22 cellular contexts compared by ENCODE assay signal in genomic region chr2:165905269-165905668, GRCh38. TPM values are rescaled to one million over a fixed set of nuclear protein-coding genes. Genes with fewer than 3 reads are reported as not detected.
A peak's percentile ranks its signal among the peaks of the same experiment; 100 is the strongest.
DNase-seq lines count a peak whose midpoint lies in the region; ATAC-seq, FAIRE-seq and TF ChIP-seq lines count a peak whose summit lies in the region.
"Had no signal": no experiment of that assay in that cellular context is flagged by ENCODE, and none has a peak within 500 bp of the region (broad histone marks: within the 10 kb centered on the region; RNA-seq: fewer than 3 reads in every experiment).

No MANE protein-coding gene starts in this region.

- peaks cover 0 to 3% (median 0%) of the 10 kb centered on the region in 3 donors for H3K4me1 ChIP-seq in pancreas
- peaks cover 7% of the 10 kb centered on the region for H3K4me1 ChIP-seq in osteoblast (ENCODE audit: insufficient read depth, low read length)

- ATAC-seq in GM18498 (IDR thresholded peaks at IDR 0.05; ENCODE audit: unreplicated experiment) (peak; percentile 49), GM21786 (IDR thresholded peaks at IDR 0.05; ENCODE audit: unreplicated experiment) (peak; percentile 52), pancreas (no peak), HG02623 (IDR thresholded peaks at IDR 0.05; ENCODE audit: unreplicated experiment) (no peak), GM18907 (IDR thresholded peaks at IDR 0.05; ENCODE audit: unreplicated experiment) (no peak)
- ATAC-seq: PC-3 had no signal

- intact Hi-C loops in pancreas (cut with DNase I): no loop called here

- H3K27ac ChIP-seq in pancreas (no peak overlapping the region), osteoblast (ENCODE audit: low read depth, low read length) (no peak overlapping the region)
- H3K27ac ChIP-seq: C4-2B had no signal

- WGBS in pancreas, 2 donors: 96% methylated on average over 1 of the region's 1 CpG

- DNase-seq in pancreas (no peak), osteoblast (ENCODE audit: insufficient read length, low spot score, missing footprints) (no peak)
- DNase-seq: CD8-positive, alpha-beta memory T cell; DMS 273 treated with DMSO at 0.1 percent for 48 hours; DMS79; KBM-7; MG63; NCI-H1105 treated with DMSO at 0.1 percent for 48 hours; NCI-H146; NCI-H1930; NCI-H2107; NCI-H524 treated with DMSO at 0.1 percent for 48 hours; NCI-H774; PC-3; SK-N-SH had no signal

- H3K27me3 ChIP-seq in pancreas (no peaks in the 10 kb centered on the region), osteoblast (ENCODE audit: insufficient read depth, low read length) (no peaks in the 10 kb centered on the region)
- H3K27me3 ChIP-seq: MG63 had no signal

- H3K9me3 ChIP-seq in pancreas (no peaks in the 10 kb centered on the region), osteoblast (ENCODE audit: low read depth, low read length) (no peaks in the 10 kb centered on the region)
- H3K9me3 ChIP-seq: MG63, SK-N-SH had no signal

- H3K36me3 ChIP-seq in pancreas (no peaks in the 10 kb centered on the region), osteoblast (ENCODE audit: insufficient read depth, low read length) (peaks cover 3% of the 10 kb centered on the region)

- H3K4me2 ChIP-seq in osteoblast (ENCODE audit: insufficient read depth, low read length): no peak overlapping the region
- H3K4me2 ChIP-seq: SK-N-SH had no signal

- H4K20me1 ChIP-seq in osteoblast (ENCODE audit: insufficient read depth, low read length): no peaks in the 10 kb centered on the region

- no peaks in the 10 kb centered on the region for H3K79me2 ChIP-seq in osteoblast (ENCODE audit: insufficient read depth, low read length)

- H2AFZ ChIP-seq in osteoblast (ENCODE audit: low read length): no peak overlapping the region

- H3K4me3 ChIP-seq in pancreas (no peak overlapping the region), osteoblast (ENCODE audit: insufficient read depth, low read length) (no peak overlapping the region)
- H3K4me3 ChIP-seq: MG63 had no signal

- peak; percentile 88 for FAIRE-seq in colon (lab: Jason Lieb, UNC)
- FAIRE-seq in pancreas (lab: Jason Lieb, UNC): peak; percentile 5
- FAIRE-seq: GM18507 had no signal

- TF ChIP-seq CTCF in pancreas (IDR thresholded peaks at IDR 0.05): no peak
- TF ChIP-seq CTCF in osteoblast (IDR thresholded peaks at IDR 0.05; ENCODE audit: extremely low read depth, low read depth, low read length): no peak

RNA-seq across cellular contexts. Expression of gene TTC21B, which starts 48.3 kb away (rescaled TPM):
- 10 to 100 TPM in 2 of 6 donors, 1 to 10 TPM in 4; 5.4 to 14.7 (median 9.2) TPM for total RNA-seq in pancreas
- 10 to 100 TPM in 1 of 2 donors, 1 to 10 TPM in 1; 5.6 to 12.8 TPM for polyA plus RNA-seq in pancreas
- 25.7 and 29.8 TPM in 2 replicates for total RNA-seq in osteoblast

Comparison
In these comparisons a context has a peak if more than half of its experiments do, and no peak if none do; other contexts are left out.
1. ATAC-seq: peak in GM18498 (single experiment) and GM21786 (single experiment); none in pancreas (0 of 4), HG02623 (single experiment) and GM18907 (single experiment).